In the genomic region with DNA sequence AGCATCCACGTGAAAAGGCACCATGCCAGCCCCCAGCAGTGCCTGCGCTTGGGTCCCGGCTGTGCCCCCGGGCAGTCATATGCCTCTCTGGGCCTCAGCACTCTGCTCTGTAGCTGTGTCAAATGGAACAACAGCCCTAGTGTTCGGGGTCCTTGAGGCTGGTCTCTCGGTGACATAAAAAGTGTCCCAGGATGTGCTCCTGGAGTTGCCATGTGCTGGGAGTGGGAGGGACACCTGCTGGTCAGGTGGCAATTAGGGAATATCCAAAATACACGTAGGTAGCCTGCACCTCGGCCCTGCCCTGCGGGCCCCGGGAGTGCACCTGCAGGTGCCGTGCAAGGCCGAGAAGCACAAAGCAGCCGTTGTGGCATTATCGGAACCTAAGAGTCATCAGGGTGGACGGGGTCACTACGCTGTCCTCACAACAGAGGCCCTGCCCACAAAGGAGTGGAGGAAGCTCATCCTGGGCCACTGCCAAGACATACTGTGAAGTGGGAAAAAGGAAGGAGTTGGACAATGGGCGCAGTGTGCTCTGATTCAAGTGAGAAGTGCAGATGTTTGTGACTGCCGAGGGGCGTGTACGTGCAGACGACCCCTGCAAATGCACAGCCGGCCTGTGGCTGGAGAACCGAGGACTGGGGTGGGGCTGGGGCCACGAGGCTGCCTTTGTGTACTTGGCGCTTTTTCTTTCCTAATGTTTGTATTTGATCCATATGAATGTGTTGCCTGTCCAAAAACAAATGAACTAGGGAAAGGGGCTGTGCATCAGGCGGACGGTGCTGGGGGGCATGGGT, we compare ENCODE assay signal across 1 cellular context.
TF ChIP-seq lines count a peak whose summit lies in the region.

No MANE protein-coding gene starts in this region.

TF ChIP-seq in liver, 16 proteins besides CTCF, POLR2A, EP300 and RAD21:
- TF ChIP-seq NR2F2 (IDR thresholded peaks at IDR 0.05) (peak; percentile 64), TAF1 (conservative IDR thresholded peaks at IDR 0.05) (no peak), GABPA (IDR thresholded peaks at IDR 0.05 in 1 of 2, conservative IDR thresholded peaks at IDR 0.05 in 1 of 2) (no peak)
TF ChIP-seq in liver: peak in this region for 1.
